Comparison of ENCODE assay signal across 28 cellular contexts in genomic region chr17:18380471-18381157, GRCh38. TPM values are rescaled to one million over a fixed set of nuclear protein-coding genes. Genes with fewer than 3 reads are reported as not detected.
"Had no signal": no experiment of that assay in that cellular context is flagged by ENCODE, and none has a peak within 500 bp of the region (broad histone marks: within the 10 kb centered on the region; RNA-seq: fewer than 3 reads in every experiment).

No MANE protein-coding gene starts in this region.

- H3K36me3 ChIP-seq: adrenal gland, breast epithelium, Peyer's patch, SJCRH30 had no signal

- H3K4me1 Mint-ChIP-seq: activated naive CD8-positive, alpha-beta T cell treated with anti-CD3 and anti-CD28 coated beads, Interleukin-2, amount 10 ng/mL, durations not matched to agents 7 days and 5 days had no signal

- H3K9ac ChIP-seq: SK-N-SH had no signal

- H3K4me2 ChIP-seq: SK-N-SH had no signal

- ATAC-seq: activated CD8-positive, alpha-beta T cell treated with anti-CD3 and anti-CD28 coated beads for 36 hours; activated T-cell treated with anti-CD3 and anti-CD28 coated beads, Interleukin-2, amount 50 U/mL, for 72 hours had no signal

- H3K4me3 ChIP-seq: adrenal gland, breast epithelium, Peyer's patch, SJCRH30 had no signal

- H3K9me3 ChIP-seq: adrenal gland, breast epithelium, Peyer's patch, SJCRH30, SK-N-SH had no signal

- H3K27ac Mint-ChIP-seq: activated CD8-positive, alpha-beta T cell treated with anti-CD3 and anti-CD28 coated beads for 36 hours; activated T-cell treated with anti-CD3 and anti-CD28 coated beads, Interleukin-2, amount 50 U/mL, for 72 hours; activated T-helper 2 cell treated with anti-CD3 and anti-CD28 coated beads, Interferon-gamma antibody, Interleukin-2, Interleukin-4, amounts not matched to agents 10 μg/mL and 5 μg/mL and 100 μg/mL, durations not matched to agents 14 hours and 24 hours and 36 hours had no signal

- H3K4me3 Mint-ChIP-seq: activated CD8-positive, alpha-beta T cell treated with anti-CD3 and anti-CD28 coated beads for 36 hours; activated naive CD8-positive, alpha-beta T cell treated with anti-CD3 and anti-CD28 coated beads, Interleukin-2, amount 10 ng/mL, durations not matched to agents 7 days and 5 days; activated T-cell treated with anti-CD3 and anti-CD28 coated beads, Interleukin-2, amount 50 U/mL, for 72 hours had no signal

- DNase-seq: activated CD4-positive, alpha-beta T cell treated with anti-CD3 and anti-CD28 coated beads for 4 hours; activated CD4-positive, CD25-positive, alpha-beta regulatory T cell; activated CD8-positive, alpha-beta memory T cell treated with anti-CD3 and anti-CD28 coated beads, Interleukin-2, amount 50 U/mL, for 4 hours; activated CD8-positive, alpha-beta T cell treated with anti-CD3 and anti-CD28 coated beads for 36 hours; activated gamma-delta T cell treated with Interleukin-2 at 50 U/mL for 16 hours; activated naive CD4-positive, alpha-beta T cell treated with anti-CD3 and anti-CD28 coated beads, Interleukin-2, amount 50 U/mL, for 16 hours; activated naive CD8-positive, alpha-beta T cell treated with anti-CD3 and anti-CD28 coated beads, Interleukin-2, amount 10 ng/mL, durations not matched to agents 7 days and 5 days; activated T-cell treated with anti-CD3 and anti-CD28 coated beads, Interleukin-2, amount 50 U/mL, for 72 hours; adrenal gland; aorta; caudate nucleus; Kasumi-1; KBM-7; NCI-H1105; NCI-H1436; NCI-H1694 treated with DMSO at 0.1 percent for 48 hours; NCI-H2081; NCI-H510A treated with DMSO at 0.1 percent for 48 hours; NCI-H69; Peyer's patch; Right ventricle myocardium superior; SJCRH30; SK-N-SH; T-helper 1 cell had no signal

- H3K9me3 Mint-ChIP-seq: activated CD8-positive, alpha-beta T cell treated with anti-CD3 and anti-CD28 coated beads for 36 hours; activated naive CD8-positive, alpha-beta T cell treated with anti-CD3 and anti-CD28 coated beads, Interleukin-2, amount 10 ng/mL, durations not matched to agents 7 days and 5 days; activated T-cell treated with anti-CD3 and anti-CD28 coated beads, Interleukin-2, amount 50 U/mL, for 72 hours; activated T-helper 2 cell treated with anti-CD3 and anti-CD28 coated beads, Interferon-gamma antibody, Interleukin-2, Interleukin-4, amounts not matched to agents 10 μg/mL and 5 μg/mL and 100 μg/mL, durations not matched to agents 14 hours and 24 hours and 36 hours had no signal

- H3K9me2 ChIP-seq: SK-N-SH had no signal

- H3K4me1 ChIP-seq: adrenal gland, SJCRH30 had no signal

- H3K36me3 Mint-ChIP-seq: activated naive CD8-positive, alpha-beta T cell treated with anti-CD3 and anti-CD28 coated beads, Interleukin-2, amount 10 ng/mL, durations not matched to agents 7 days and 5 days had no signal

- H3K27ac ChIP-seq: adrenal gland, breast epithelium, Peyer's patch, SJCRH30, VCaP had no signal

RNA-seq across cellular contexts. Expression of gene EVPLL, which starts 3.0 kb away (rescaled TPM):
- total RNA-seq: activated CD8-positive, alpha-beta T cell treated with anti-CD3 and anti-CD28 coated beads for 36 hours; activated naive CD8-positive, alpha-beta T cell treated with anti-CD3 and anti-CD28 coated beads, Interleukin-2, amount 10 ng/mL, durations not matched to agents 7 days and 5 days; activated T-cell treated with anti-CD3 and anti-CD28 coated beads, Interleukin-2, amount 50 U/mL, for 72 hours; activated T-helper 2 cell treated with anti-CD3 and anti-CD28 coated beads, Interferon-gamma antibody, Interleukin-2, Interleukin-4, amounts not matched to agents 10 μg/mL and 5 μg/mL and 100 μg/mL, durations not matched to agents 14 hours and 24 hours and 36 hours; adrenal gland; aorta; Right ventricle myocardium superior; SJCRH30; T-helper 2 cell treated with Interferon-gamma antibody and Interleukin-4, amounts not matched to agents 100 ng/mL and 5 ng/mL, for 36 hours had no signal
- polyA plus RNA-seq: aorta, SK-N-SH had no signal
